Comparison of ENCODE assay signal across 9 cellular contexts in genomic region chrX:129981752-129982299, GRCh38. TPM values are rescaled to one million over a fixed set of nuclear protein-coding genes. Genes with fewer than 3 reads are reported as not detected.
A peak's percentile ranks its signal among the peaks of the same experiment; 100 is the strongest.
DNase-seq lines count a peak whose midpoint lies in the region; ATAC-seq, FAIRE-seq and TF ChIP-seq lines count a peak whose summit lies in the region.
"Had no signal": no experiment of that assay in that cellular context is flagged by ENCODE, and none has a peak within 500 bp of the region (broad histone marks: within the 10 kb centered on the region; RNA-seq: fewer than 3 reads in every experiment).

No MANE protein-coding gene starts in this region.

- H3K4me3 ChIP-seq in astrocyte (ENCODE audit: insufficient read depth, low read depth, low read length) (peak overlapping the region; percentile 57), muscle layer of colon (ENCODE audit: low read depth in 1 of 2, low read length in 2 of 2) (peak overlapping the region; percentile 54 to 55)
- H3K4me3 ChIP-seq: coronary artery had no signal

- H3K9me3 Mint-ChIP-seq in H9 (peaks cover 0 to 58% of the 10 kb centered on the region in 2 experiments; a peak in 2 of 5 replicates), astrocyte (ENCODE audit: unreplicated experiment) (no peaks in the 10 kb centered on the region)

- H3K27ac Mint-ChIP-seq in H9 (no peak overlapping the region), astrocyte (ENCODE audit: unreplicated experiment) (no peak overlapping the region)

- H4K8ac ChIP-seq in H9 (replicated peaks; ENCODE audit: insufficient read length, low read depth, low read length), result no peak overlapping the region

- ATAC-seq in foreskin keratinocyte, result no peak

- no peak overlapping the region for H2BK120ac ChIP-seq in H9 (ENCODE audit: low read depth, low read length, poor library complexity, severe bottlenecking)

- H4K91ac ChIP-seq in H9 (ENCODE audit: insufficient read length, low read depth, low read length), result no peak overlapping the region

- no peaks in the 10 kb centered on the region for H4K20me1 ChIP-seq in H9 (ENCODE audit: control insufficient read depth, insufficient read depth, insufficient read length)
- peaks cover 5% of the 10 kb centered on the region for H4K20me1 ChIP-seq in astrocyte (ENCODE audit: insufficient read depth, low read length)

- no peak for DNase-seq in H9
- no peak for DNase-seq in astrocyte (ENCODE audit: low read depth)
- DNase-seq in globus pallidus (ENCODE audit: low spot score), result no peak
- no peak for DNase-seq in GM13976 (ENCODE audit: low spot score)
- DNase-seq in GM03348 (ENCODE audit: low spot score), result no peak
- DNase-seq in foreskin keratinocyte, result no peak

- no peak overlapping the region for H3K23ac ChIP-seq in H9 (ENCODE audit: insufficient read length, low read depth, low read length)

- no peak overlapping the region for H3K18ac ChIP-seq in H9 (ENCODE audit: insufficient read length, low read depth, low read length)

- H3K36me3 ChIP-seq in astrocyte (ENCODE audit: insufficient read depth, low read length) (no peaks in the 10 kb centered on the region), muscle layer of colon (ENCODE audit: insufficient read depth, low read length) (no peaks in the 10 kb centered on the region)

- no peaks in the 10 kb centered on the region for H3K79me2 ChIP-seq in H9 (ENCODE audit: insufficient read depth, low read length)
- no peaks in the 10 kb centered on the region for H3K79me2 ChIP-seq in astrocyte (ENCODE audit: insufficient read depth, low read length)

- no peak overlapping the region; a peak in 1 of 5 replicates for H3K4me3 Mint-ChIP-seq in H9
- H3K4me3 Mint-ChIP-seq in astrocyte (ENCODE audit: unreplicated experiment), result peak overlapping the region; percentile 80

- H4K5ac ChIP-seq in H9 (ENCODE audit: insufficient read length, low read depth, low read length), result no peak overlapping the region

- H2BK15ac ChIP-seq in H9 (ENCODE audit: low read depth, low read length), result no peak overlapping the region

- H2BK20ac ChIP-seq in H9 (ENCODE audit: low read depth, low read length, poor library complexity, severe bottlenecking), result no peak overlapping the region

- in situ Hi-C loops in GM13976 (cut with MboI; ENCODE audit: low sequenced_read_pairs, unreplicated experiment), result no loop called here

- H3K4me2 ChIP-seq in H9 (ENCODE audit: insufficient read depth, insufficient read length, low read length), result peak overlapping the region; percentile 46
- no peak overlapping the region for H3K4me2 ChIP-seq in astrocyte (ENCODE audit: low read length)

- peaks cover 22% of the 10 kb centered on the region for H3K23me2 ChIP-seq in H9 (ENCODE audit: insufficient read length, low read depth, low read length, poor library complexity, severe bottlenecking)

- peaks cover 75% of the 10 kb centered on the region for H3K27me3 Mint-ChIP-seq in H9 (ENCODE audit: low read depth)
- H3K27me3 Mint-ChIP-seq in astrocyte (ENCODE audit: low read depth, unreplicated experiment), result no peaks in the 10 kb centered on the region

- no peak overlapping the region for H3K14ac ChIP-seq in H9 (ENCODE audit: insufficient read depth, low read length)

- H3K27ac ChIP-seq in C4-2B, result 0 out of 2 replicates have a peak overlapping the region, but pooled peaks have one; percentile 15
- H3K27ac ChIP-seq in H9 (ENCODE audit: insufficient read length, low read depth, low read length), result no peak overlapping the region
- H3K27ac ChIP-seq in astrocyte (ENCODE audit: low read depth, low read length), result no peak overlapping the region
- peak overlapping the region; percentile 58 for H3K27ac ChIP-seq in muscle layer of colon (ENCODE audit: low read depth, low read length)
- H3K27ac ChIP-seq in foreskin keratinocyte, result no peak overlapping the region

- H3T11ph ChIP-seq in H9 (ENCODE audit: low read length), result no peak overlapping the region

- FAIRE-seq in astrocyte (lab: Jason Lieb, UNC), result no peak

- WGBS in H9 (ENCODE audit: extremely low coverage, insufficient read length, low lambda C conversion rate), result no CpG with 5 or more reads among the region's 29 CpGs

- H3K27me3 ChIP-seq in H9 (ENCODE audit: insufficient read depth, low read length) (peaks cover 25% of the 10 kb centered on the region; the same call in 1 of the 2 replicates), astrocyte (ENCODE audit: insufficient read depth, low read length) (no peaks in the 10 kb centered on the region), muscle layer of colon (ENCODE audit: control insufficient read depth in 1 of 2, insufficient read depth in 2 of 2, low read length in 2 of 2) (no peaks in the 10 kb centered on the region), foreskin keratinocyte (peaks cover 6% of the 10 kb centered on the region)

- H2BK12ac ChIP-seq in H9 (ENCODE audit: insufficient read length, low read depth, low read length), result no peak overlapping the region

- no peaks in the 10 kb centered on the region for H3K4me1 ChIP-seq in H9 (ENCODE audit: insufficient read depth, low read length)
- H3K4me1 ChIP-seq in astrocyte (ENCODE audit: insufficient read depth, low read length), result peaks cover 5% of the 10 kb centered on the region
- H3K4me1 ChIP-seq in muscle layer of colon (ENCODE audit: insufficient read depth, low read length), result no peaks in the 10 kb centered on the region
- H3K4me1 ChIP-seq in foreskin keratinocyte, result no peaks in the 10 kb centered on the region

- no peak overlapping the region for H2AK5ac ChIP-seq in H9 (ENCODE audit: insufficient read length, low read length)

- peaks cover 0 to 16% of the 10 kb centered on the region in 2 experiments; a peak in 3 of 4 replicates for H3K4me1 Mint-ChIP-seq in H9
- H3K4me1 Mint-ChIP-seq in astrocyte (ENCODE audit: low read depth, unreplicated experiment), result peaks cover 3% of the 10 kb centered on the region

- H3K56ac ChIP-seq in H9 (ENCODE audit: insufficient read length, low read depth, low read length), result no peak overlapping the region

- H2AFZ ChIP-seq in H9 (ENCODE audit: low read length) (no peak overlapping the region), astrocyte (ENCODE audit: low read depth, low read length) (peak overlapping the region; percentile 52)

- no peak for TF ChIP-seq CTCF in C4-2B (conservative IDR thresholded peaks at IDR 0.05)
- TF ChIP-seq CTCF in H9 (conservative IDR thresholded peaks at IDR 0.05), result no peak
- no peak for TF ChIP-seq CTCF in astrocyte (IDR thresholded peaks at IDR 0.05; ENCODE audit: insufficient read depth, low read depth, low read length)
- no peak for TF ChIP-seq CTCF in GM13976 (IDR thresholded peaks at IDR 0.05; ENCODE audit: borderline replicate concordance, control extremely low read depth, extremely low read depth, insufficient read depth, missing control alignments)
- TF ChIP-seq CTCF in foreskin keratinocyte (conservative IDR thresholded peaks at IDR 0.05), result no peak

- no peak overlapping the region for H2BK5ac ChIP-seq in H9 (ENCODE audit: insufficient read length, low read length)

- H3K36me3 Mint-ChIP-seq in H9 (ENCODE audit: insufficient read depth in 1 of 3, low read depth in 3 of 3) (peaks cover 0 to 9% (median 0%) of the 10 kb centered on the region in 3 experiments; a peak in 3 of 7 replicates), astrocyte (ENCODE audit: low read depth, unreplicated experiment) (no peaks in the 10 kb centered on the region)

- H3K9ac ChIP-seq in H9 (ENCODE audit: extremely low read depth, insufficient read length, low read length), result no peak overlapping the region
- H3K9ac ChIP-seq in astrocyte (ENCODE audit: low read length), result peak overlapping the region; percentile 46
- H3K9ac ChIP-seq in muscle layer of colon (ENCODE audit: low read length), result no peak overlapping the region

- no peaks in the 10 kb centered on the region for H3K79me1 ChIP-seq in H9 (ENCODE audit: insufficient read depth, low read depth, low read length, poor library complexity, severe bottlenecking)

- H3K4ac ChIP-seq in H9 (ENCODE audit: low read depth, low read length), result no peak overlapping the region

- H3K9me3 ChIP-seq in H9 (ENCODE audit: control insufficient read depth, low read depth, low read length) (peaks cover 8% of the 10 kb centered on the region), astrocyte (ENCODE audit: insufficient read depth, low read depth, low read length) (no peaks in the 10 kb centered on the region), muscle layer of colon (ENCODE audit: low read length) (no peaks in the 10 kb centered on the region)

RNA-seq across cellular contexts. Expression of gene BCORL1, which starts 0.6 kb away (rescaled TPM):
- 6.1 TPM in 2 replicates for total RNA-seq in H9 (2021)
- total RNA-seq in astrocyte, result 20.0 and 22.3 TPM in 2 replicates
- 3.3 and 3.5 TPM in 2 replicates for total RNA-seq in foreskin keratinocyte
- 1.2 and 1.7 TPM in 2 replicates for polyA plus RNA-seq in foreskin keratinocyte

Comparison
In these comparisons a context has a peak if more than half of its experiments do, and no peak if none do; other contexts are left out.
1. H3K27ac ChIP-seq: peak in C4-2B (single experiment) and muscle layer of colon (single experiment); none in H9 (single experiment), astrocyte (single experiment) and foreskin keratinocyte (single experiment).